In the genomic region with DNA sequence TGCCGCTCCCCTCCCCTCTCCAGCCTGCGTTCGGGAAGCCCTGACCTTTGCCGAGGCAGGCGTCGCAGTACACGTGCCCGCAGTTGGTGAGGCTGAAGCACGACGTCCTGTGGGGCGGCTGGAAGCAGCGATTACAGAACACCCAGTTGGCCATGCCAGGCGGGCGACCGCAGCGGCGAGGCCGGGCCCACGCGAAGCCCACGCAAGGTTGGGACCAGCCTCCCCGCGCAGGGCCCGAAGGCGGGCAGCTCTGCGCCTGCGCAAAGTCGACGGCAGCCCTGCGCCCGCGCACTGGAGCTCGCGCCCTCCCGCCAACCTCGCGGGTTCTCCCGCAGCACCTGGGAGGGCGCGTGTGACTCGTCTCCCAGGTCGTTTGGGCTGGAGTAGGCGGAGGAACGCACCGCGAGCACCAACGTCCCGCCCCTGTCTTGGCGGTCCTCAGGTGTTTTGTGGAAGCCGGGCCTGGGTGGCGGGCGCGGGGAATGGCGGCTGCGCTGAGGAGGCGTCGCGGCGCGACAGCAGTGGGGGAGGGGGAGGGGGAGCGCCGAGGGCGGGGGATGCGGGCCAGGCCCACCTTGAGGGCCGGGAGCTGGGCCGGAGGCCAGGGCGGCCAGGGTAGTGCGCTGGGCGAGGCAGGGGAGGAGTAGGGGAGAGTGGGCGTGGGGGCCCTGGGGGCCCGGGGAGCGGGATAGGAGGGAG, we compare ENCODE assay signal across 8 cellular contexts. TPM values are rescaled to one million over a fixed set of nuclear protein-coding genes. Genes with fewer than 3 reads are reported as not detected.
DNase-seq lines count a peak whose midpoint lies in the region; ATAC-seq, FAIRE-seq and TF ChIP-seq lines count a peak whose summit lies in the region.

A gene with protein sequence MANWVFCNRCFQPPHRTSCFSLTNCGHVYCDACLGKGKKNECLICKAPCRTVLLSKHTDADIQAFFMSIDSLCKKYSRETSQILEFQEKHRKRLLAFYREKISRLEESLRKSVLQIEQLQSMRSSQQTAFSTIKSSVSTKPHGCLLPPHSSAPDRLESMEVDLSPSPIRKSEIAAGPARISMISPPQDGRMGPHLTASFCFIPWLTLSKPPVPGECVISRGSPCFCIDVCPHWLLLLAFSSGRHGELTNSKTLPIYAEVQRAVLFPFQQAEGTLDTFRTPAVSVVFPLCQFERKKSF (minus strand): TSS at position 254 of the 699 bp plus-strand sequence. CDS start 100 bp downstream, at position 154.

- H3K9me3 ChIP-seq in endothelial cell of umbilical vein (replicated peaks; ENCODE audit: control insufficient read depth, insufficient read depth, low read length) (no peaks in the 10 kb centered on the region), osteoblast (ENCODE audit: low read depth, low read length) (no peaks in the 10 kb centered on the region)

- TF ChIP-seq CTCF in CD14-positive monocyte (IDR thresholded peaks at IDR 0.05) (no peak), endothelial cell of umbilical vein (IDR thresholded peaks at IDR 0.05; ENCODE audit: extremely low read depth in 1 of 2, insufficient read depth in 1 of 2, low read depth in 1 of 2, low read length in 2 of 2) (no peak), osteoblast (IDR thresholded peaks at IDR 0.05; ENCODE audit: extremely low read depth, low read depth, low read length) (no peak)

- no peaks in the 10 kb centered on the region for H3K36me3 ChIP-seq in endothelial cell of umbilical vein (ENCODE audit: control insufficient read depth in 2 of 2, extremely low read depth in 1 of 2, insufficient read depth in 2 of 2, low read length in 2 of 2)
- no peaks in the 10 kb centered on the region for H3K36me3 ChIP-seq in osteoblast (ENCODE audit: insufficient read depth, low read length)

- POLR2A ChIA-PET in endothelial cell of umbilical vein (lab: Charles Lee) = interaction anchor here (0.7 kb wide), 1 partner anchor 53 kb away, joined by 5 read pairs; no protein-coding TSS in a partner anchor

- peaks cover 16 to 43% (median 38%) of the 10 kb centered on the region in 3 donors for H3K27me3 Mint-ChIP-seq in CD14-positive monocyte (ENCODE audit: low read depth in 3 of 3)

- no peak for DNase-seq in CD14-positive monocyte (ENCODE audit: low spot score)
- peak; percentile 12 to 15 for DNase-seq in activated CD4-positive, alpha-beta T cell treated with anti-CD3 and anti-CD28 coated beads for 24 hours (ENCODE audit: low read depth in 2 of 2)
- DNase-seq in endothelial cell of umbilical vein (ENCODE audit: low read depth, low spot score) = peak; percentile 23
- peak; percentile 95 for DNase-seq in osteoblast (ENCODE audit: insufficient read length, low spot score, missing footprints)
- no peak for DNase-seq in ureter (ENCODE audit: low spot score)

- H4K20me1 ChIP-seq in endothelial cell of umbilical vein (replicated peaks; ENCODE audit: control insufficient read depth, extremely low read depth, insufficient read depth, low read length) (no peaks in the 10 kb centered on the region), osteoblast (ENCODE audit: insufficient read depth, low read length) (no peaks in the 10 kb centered on the region)

- no TSS peak for BruUV-seq in endothelial cell of umbilical vein (replicated peaks; lab: Mats Ljungman, UMichigan)

- H3K9me3 Mint-ChIP-seq in CD14-positive monocyte = peaks cover 0 to 3% (median 0%) of the 10 kb centered on the region in 7 donors

- CTCF ChIA-PET in endothelial cell of umbilical vein (lab: Charles Lee) = no interaction called here

- H3K36me3 Mint-ChIP-seq in CD14-positive monocyte = no peaks in the 10 kb centered on the region

- H3K4me3 ChIP-seq in endothelial cell of umbilical vein (replicated peaks in 1 of 3; ENCODE audit: insufficient read depth in 1 of 3, low read depth in 1 of 3, low read length in 3 of 3) (peak within 1 kb of the TSS in 1 of 3 experiments; percentile 48), osteoblast (ENCODE audit: insufficient read depth, low read length) (peak within 1 kb of the TSS; percentile 72)

- H3K4me1 ChIP-seq in endothelial cell of umbilical vein (ENCODE audit: control insufficient read depth, extremely low read depth, insufficient read depth, low read length) (no peaks in the 10 kb centered on the region), osteoblast (ENCODE audit: insufficient read depth, low read length) (no peaks in the 10 kb centered on the region)

- ATAC-seq in HG02938 (IDR thresholded peaks at IDR 0.05; ENCODE audit: unreplicated experiment) (no peak), HG02852 (IDR thresholded peaks at IDR 0.05; ENCODE audit: unreplicated experiment) (no peak), GM21529 (IDR thresholded peaks at IDR 0.05; ENCODE audit: unreplicated experiment) (no peak)

- intact Hi-C loops in CD14-positive monocyte (cut with micrococcal nuclease) = no loop called here
- intact Hi-C loops in endothelial cell of umbilical vein (cut with micrococcal nuclease) = no loop called here

- H3K4me3 Mint-ChIP-seq in CD14-positive monocyte = peak within 1 kb of the TSS; percentile 68 to 69

- H3K9me1 ChIP-seq in endothelial cell of umbilical vein (replicated peaks; ENCODE audit: control insufficient read depth, extremely low read depth, insufficient read depth, low read length) = no peaks in the 10 kb centered on the region

- H3K4me2 ChIP-seq in endothelial cell of umbilical vein (ENCODE audit: insufficient read depth, low read length) = no peak within 1 kb of the TSS
- peak within 1 kb of the TSS; percentile 63 for H3K4me2 ChIP-seq in osteoblast (ENCODE audit: insufficient read depth, low read length)

- H3K4me1 Mint-ChIP-seq in CD14-positive monocyte = no peaks in the 10 kb centered on the region

- dilution Hi-C loops in endothelial cell of umbilical vein (cut with MboI; ENCODE audit: extremely low pct_ligation_motif_present, low sequenced_read_pairs) = no loop called here

- FAIRE-seq in endothelial cell of umbilical vein (lab: Jason Lieb, UNC) = no peak

- H2AFZ ChIP-seq in endothelial cell of umbilical vein (ENCODE audit: low read depth, low read length) = peak within 1 kb of the TSS; percentile 82
- peak within 1 kb of the TSS; percentile 65 for H2AFZ ChIP-seq in osteoblast (ENCODE audit: low read length)

- H3K27ac Mint-ChIP-seq in CD14-positive monocyte = no peak within 1 kb of the TSS

- no peak for TF ChIP-seq POLR2A in endothelial cell of umbilical vein (IDR thresholded peaks at IDR 0.05; ENCODE audit: low read depth, low read length)

- H3K9ac ChIP-seq in endothelial cell of umbilical vein (replicated peaks; ENCODE audit: extremely low read depth, insufficient read depth, low read length) = no peak within 1 kb of the TSS

- no peak within 1 kb of the TSS for H3K27ac ChIP-seq in endothelial cell of umbilical vein (ENCODE audit: insufficient read depth, low read depth, low read length)
- no peak within 1 kb of the TSS for H3K27ac ChIP-seq in osteoblast (ENCODE audit: low read depth, low read length)

- no peaks in the 10 kb centered on the region for H3K79me2 ChIP-seq in endothelial cell of umbilical vein (ENCODE audit: control insufficient read depth, insufficient read depth, low read length)
- no peaks in the 10 kb centered on the region for H3K79me2 ChIP-seq in osteoblast (ENCODE audit: insufficient read depth, low read length)

- H3K27me3 ChIP-seq in endothelial cell of umbilical vein (ENCODE audit: control insufficient read depth in 2 of 2, insufficient read depth in 2 of 2, low read length in 2 of 2) (peaks cover 5 to 6% of the 10 kb centered on the region in 2 experiments), osteoblast (ENCODE audit: insufficient read depth, low read length) (peaks cover 8% of the 10 kb centered on the region)

TF ChIP-seq in endothelial cell of umbilical vein, 7 proteins besides CTCF, POLR2A, EP300 and RAD21:
- TF ChIP-seq MYC (IDR thresholded peaks at IDR 0.05; ENCODE audit: low read depth, low read length) = no peak
- TF ChIP-seq, protein P1, sequence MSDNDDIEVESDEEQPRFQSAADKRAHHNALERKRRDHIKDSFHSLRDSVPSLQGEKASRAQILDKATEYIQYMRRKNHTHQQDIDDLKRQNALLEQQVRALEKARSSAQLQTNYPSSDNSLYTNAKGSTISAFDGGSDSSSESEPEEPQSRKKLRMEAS (IDR thresholded peaks at IDR 0.05; ENCODE audit: insufficient read depth, insufficient read length) = peak; percentile 39

RNA-seq across cellular contexts. Expression of the gene that starts here (rescaled TPM):
- polyA plus RNA-seq in CD14-positive monocyte = under 1 TPM in 1 of 2 donors, not detected in 1; 0.17 TPM
- 1.8 and 2.3 TPM in 2 replicates for total RNA-seq in endothelial cell of umbilical vein
- 2.6 and 2.8 TPM in 2 replicates for polyA plus RNA-seq in endothelial cell of umbilical vein
- polyA plus RNA-seq in endothelial cell of umbilical vein (2011; cell fraction: cytosol; rRNA removed) = 1.7 and 1.8 TPM in 2 replicates
- polyA plus RNA-seq in endothelial cell of umbilical vein (2011; cell fraction: nucleus; rRNA removed) = 10.4 and 10.5 TPM in 2 replicates
- 1.4 and 2.1 TPM in 2 replicates for polyA plus RNA-seq in endothelial cell of umbilical vein (2012)
- polyA minus RNA-seq in endothelial cell of umbilical vein = 2.1 and 2.2 TPM in 2 replicates
- polyA minus RNA-seq in endothelial cell of umbilical vein (2011; cell fraction: cytosol; rRNA and poly(A)+ RNA removed) = 14.8 TPM
- polyA minus RNA-seq in endothelial cell of umbilical vein (2011; cell fraction: nucleus; rRNA and poly(A)+ RNA removed) = 1.4 and 1.8 TPM in 2 replicates
- total RNA-seq in osteoblast = 7.1 and 7.6 TPM in 2 replicates
- 5.1 TPM for total RNA-seq in ureter

Comparison
In these comparisons a context has a peak if more than half of its experiments do, and no peak if none do; other contexts are left out.
1. DNase-seq: peak in activated CD4-positive, alpha-beta T cell treated with anti-CD3 and anti-CD28 coated beads for 24 hours (2 of 2), endothelial cell of umbilical vein (single experiment) and osteoblast (single experiment); none in CD14-positive monocyte (single experiment) and ureter (single experiment).